In the genomic region with DNA sequence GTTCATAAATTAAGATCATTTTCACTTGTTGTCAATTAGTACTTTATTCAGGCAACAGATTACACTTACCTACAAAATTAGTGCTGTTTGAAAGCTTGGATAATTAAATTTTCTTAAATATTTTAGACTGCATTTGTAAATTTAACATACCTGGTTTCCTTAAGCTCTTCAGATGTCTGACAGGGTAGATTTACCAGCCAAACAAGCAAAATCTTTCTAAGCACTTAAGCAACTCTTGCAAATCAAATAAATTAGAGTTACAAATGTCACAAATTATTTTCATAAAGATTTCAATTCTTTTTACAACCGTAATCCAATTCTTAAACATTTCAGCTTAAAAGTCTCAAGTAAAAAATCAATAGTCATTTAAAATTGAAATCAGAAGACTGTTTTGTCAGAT, we compare ENCODE assay signal across 16 cellular contexts.
DNase-seq lines count a peak whose midpoint lies in the region; ATAC-seq, FAIRE-seq and TF ChIP-seq lines count a peak whose summit lies in the region.
"Had no signal": no experiment of that assay in that cellular context is flagged by ENCODE, and none has a peak within 500 bp of the region (broad histone marks: within the 10 kb centered on the region; RNA-seq: fewer than 3 reads in every experiment).

No MANE protein-coding gene starts in this region.

- H3K4me1 ChIP-seq in breast epithelium = peaks cover 0 to 12% of the 10 kb centered on the region in 2 donors
- peaks cover 32% of the 10 kb centered on the region for H3K4me1 ChIP-seq in astrocyte (ENCODE audit: insufficient read depth, low read length)
- peaks cover 41% of the 10 kb centered on the region for H3K4me1 ChIP-seq in mesodermal cell (ENCODE audit: control insufficient read depth, insufficient read depth, low read length, poor library complexity, severe bottlenecking)

- H3K27ac ChIP-seq in breast epithelium (no peak overlapping the region), astrocyte (ENCODE audit: low read depth, low read length) (peak overlapping the region; percentile 81), mesodermal cell (ENCODE audit: low read depth, low read length, severe bottlenecking) (peak overlapping the region; percentile 92)
- H3K27ac ChIP-seq: 22Rv1 had no signal

- intact Hi-C loops in MCF 10A (cut with micrococcal nuclease) = no loop called here
- intact Hi-C loops in breast epithelium (cut with DNase I; ENCODE audit: low total_unique reads) = no loop called here

- no peak overlapping the region for H2AFZ ChIP-seq in astrocyte (ENCODE audit: low read depth, low read length)

- peaks cover 3% of the 10 kb centered on the region for H4K20me1 ChIP-seq in astrocyte (ENCODE audit: insufficient read depth, low read length)

- POLR2A ChIA-PET in MCF 10A (lab: Yijun Ruan, JAX) = interaction anchor here (0.6 to 23.4 kb wide), 9 partner anchors 8 to 78 kb away, joined by 3 to 691 read pairs (median 5); no protein-coding TSS in a partner anchor

- no peak for ATAC-seq in GM21360 (IDR thresholded peaks at IDR 0.05; ENCODE audit: unreplicated experiment)
- ATAC-seq: Right ventricle myocardium inferior had no signal

- no peak overlapping the region for H3K9ac ChIP-seq in astrocyte (ENCODE audit: low read length)

- WGBS in mesodermal cell (ENCODE audit: insufficient coverage in 2 of 2), 2 experiments = no CpG with 5 or more reads among the region's 1 CpG

- no peaks in the 10 kb centered on the region for H3K9me3 Mint-ChIP-seq in MCF 10A (ENCODE audit: unreplicated experiment)
- H3K9me3 Mint-ChIP-seq in astrocyte (ENCODE audit: unreplicated experiment) = no peaks in the 10 kb centered on the region

- peaks cover 6% of the 10 kb centered on the region for H3K79me2 ChIP-seq in astrocyte (ENCODE audit: insufficient read depth, low read length)

- H3K27me3 Mint-ChIP-seq in MCF 10A (ENCODE audit: insufficient read depth, unreplicated experiment) (no peaks in the 10 kb centered on the region), astrocyte (ENCODE audit: low read depth, unreplicated experiment) (no peaks in the 10 kb centered on the region)

- FAIRE-seq in astrocyte (lab: Jason Lieb, UNC) = no peak
- FAIRE-seq: GM18507 had no signal

- no peak for TF ChIP-seq CTCF in MCF 10A (IDR thresholded peaks at IDR 0.05; ENCODE audit: unreplicated experiment)
- TF ChIP-seq CTCF in breast epithelium (IDR thresholded peaks at IDR 0.05) = no peak
- no peak for TF ChIP-seq CTCF in astrocyte (IDR thresholded peaks at IDR 0.05; ENCODE audit: insufficient read depth, low read depth, low read length)

- H3K4me1 Mint-ChIP-seq in MCF 10A (ENCODE audit: insufficient read depth, unreplicated experiment) (peaks cover 77% of the 10 kb centered on the region), astrocyte (ENCODE audit: low read depth, unreplicated experiment) (peaks cover 70% of the 10 kb centered on the region)

- no peaks in the 10 kb centered on the region for H3K36me3 ChIP-seq in breast epithelium
- no peaks in the 10 kb centered on the region for H3K36me3 ChIP-seq in astrocyte (ENCODE audit: insufficient read depth, low read length)
- no peaks in the 10 kb centered on the region for H3K36me3 ChIP-seq in mesodermal cell (ENCODE audit: control insufficient read depth, insufficient read depth, low read length)

- peak overlapping the region; percentile 33 for H3K27ac Mint-ChIP-seq in MCF 10A (ENCODE audit: low read depth, unreplicated experiment)
- H3K27ac Mint-ChIP-seq in astrocyte (ENCODE audit: unreplicated experiment) = peak overlapping the region; percentile 94

- H3K27me3 ChIP-seq in breast epithelium (no peaks in the 10 kb centered on the region), astrocyte (ENCODE audit: insufficient read depth, low read length) (peaks cover 3% of the 10 kb centered on the region)

- CTCF ChIA-PET in MCF 10A (lab: Yijun Ruan, JAX) = interaction anchor here (0.5 to 11.4 kb wide), 5 partner anchors 11 to 397 kb away, joined by 3 to 100 read pairs (median 6); no protein-coding TSS in a partner anchor

- DNase-seq in MCF 10A (ENCODE audit: unreplicated experiment) = no peak
- DNase-seq in breast epithelium (ENCODE audit: low spot score in 2 of 2) = no peak
- DNase-seq in astrocyte (ENCODE audit: low read depth) = no peak
- DNase-seq in UCSD-AML1 (lab: John Stamatoyannopoulos, UW; ENCODE audit: unreplicated experiment) = no peak
- DNase-seq in NCI-H82 (lab: John Stamatoyannopoulos, UW) = no peak
- DNase-seq in pons (ENCODE audit: low spot score) = no peak
- DNase-seq: C1 segment of cervical spinal cord, DMS153, KBM-7, NCI-H1048, NCI-H446 had no signal

- H3K9me3 ChIP-seq in breast epithelium (no peaks in the 10 kb centered on the region), astrocyte (ENCODE audit: insufficient read depth, low read depth, low read length) (no peaks in the 10 kb centered on the region), mesodermal cell (ENCODE audit: control insufficient read depth, low read length) (no peaks in the 10 kb centered on the region)

- H3K4me3 ChIP-seq in breast epithelium = no peak overlapping the region
- no peak overlapping the region for H3K4me3 ChIP-seq in astrocyte (ENCODE audit: insufficient read depth, low read depth, low read length)
- no peak overlapping the region for H3K4me3 ChIP-seq in mesodermal cell (ENCODE audit: extremely low read depth, insufficient read depth, low read length, poor library complexity, severe bottlenecking)

- TF ChIP-seq POLR2A in breast epithelium (IDR thresholded peaks at IDR 0.05) = no peak

- no peak overlapping the region for H3K4me3 Mint-ChIP-seq in MCF 10A (ENCODE audit: unreplicated experiment)
- no peak overlapping the region for H3K4me3 Mint-ChIP-seq in astrocyte (ENCODE audit: unreplicated experiment)

- no peak overlapping the region for H3K4me2 ChIP-seq in astrocyte (ENCODE audit: low read length)

- BruUV-seq in MCF 10A (replicated peaks; lab: Mats Ljungman, UMichigan) = no TSS peak

- H3K36me3 Mint-ChIP-seq in MCF 10A (ENCODE audit: insufficient read depth, unreplicated experiment) (peaks cover 87% of the 10 kb centered on the region), astrocyte (ENCODE audit: low read depth, unreplicated experiment) (no peaks in the 10 kb centered on the region)

Comparison
In these comparisons a context has a peak if more than half of its experiments do, and no peak if none do; other contexts are left out.
1. H3K27ac ChIP-seq: peak in astrocyte (single experiment) and mesodermal cell (single experiment); none in breast epithelium (0 of 2).